ENCODE assay signal across 4 cellular contexts in the genomic region with DNA sequence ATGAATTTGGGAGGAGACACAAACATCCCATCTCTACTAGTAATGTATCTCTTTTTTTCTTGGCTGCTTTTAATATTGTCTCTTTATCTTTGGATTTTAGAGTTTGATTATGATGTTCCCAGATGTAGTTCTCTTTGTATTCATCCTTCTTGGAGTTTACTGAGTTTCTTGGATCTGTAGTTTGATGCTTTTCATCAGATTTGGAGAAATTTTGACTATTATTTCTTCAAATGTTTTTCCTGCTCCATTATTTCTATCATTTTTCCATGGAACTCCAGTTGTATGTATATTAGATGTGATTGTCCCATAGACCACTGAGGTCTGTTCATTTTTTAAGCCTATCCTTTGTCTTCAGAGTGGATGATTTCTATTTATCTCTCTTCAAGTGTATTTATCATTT.
"Had no signal": no experiment of that assay in that cellular context is flagged by ENCODE, and none has a peak within 500 bp of the region (broad histone marks: within the 10 kb centered on the region; RNA-seq: fewer than 3 reads in every experiment).

No MANE protein-coding gene starts in this region.

- ATAC-seq: GM23338, HCT116 had no signal

- H3K36me3 ChIP-seq: HAP-1 had no signal

- H3K4me3 ChIP-seq: GM23248, GM23338, HAP-1 had no signal

- H3K27ac ChIP-seq: GM23248 had no signal
